ENCODE assay signal across 10 cellular contexts in the genomic region with DNA sequence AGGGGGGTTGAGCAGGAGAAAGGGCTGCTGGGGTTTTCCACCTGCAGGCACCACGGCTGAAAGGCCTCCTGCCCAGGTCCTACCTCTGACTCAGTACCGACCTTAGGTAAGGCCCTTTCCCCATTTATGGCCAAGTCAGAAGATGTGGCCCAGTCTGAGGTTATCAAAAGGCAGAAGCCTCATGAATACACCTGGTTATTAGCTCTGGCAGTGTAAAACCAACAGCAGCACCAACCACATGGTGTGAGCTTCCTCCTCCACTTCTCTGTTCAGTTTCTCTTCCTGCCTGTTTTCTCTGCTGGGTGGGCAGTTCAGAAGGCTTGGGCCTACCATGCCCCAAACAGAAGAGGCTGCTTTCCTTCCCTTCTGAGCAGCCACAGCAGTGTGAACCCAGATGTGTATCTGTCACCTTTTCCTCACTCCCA.
DNase-seq lines count a peak whose midpoint lies in the region; ATAC-seq and TF ChIP-seq lines count a peak whose summit lies in the region.
"Had no signal": no experiment of that assay in that cellular context is flagged by ENCODE, and none has a peak within 500 bp of the region (broad histone marks: within the 10 kb centered on the region; RNA-seq: fewer than 3 reads in every experiment).

No MANE protein-coding gene starts in this region.

- DNase-seq in naive B cell (peak; percentile 68), NCI-H2107 (lab: John Stamatoyannopoulos, UW) (no peak), LoVo (ENCODE audit: low spot score) (no peak)
- no peak for DNase-seq in stimulated activated CD4-positive, alpha-beta T cell treated with anti-CD3 and anti-CD28 coated beads, Interleukin-4, amount 100 ng/mL, for 4 hours
- DNase-seq: activated T-cell treated with anti-CD3 and anti-CD28 coated beads, Interleukin-2, amount 50 U/mL, for 48 hours; NCI-H82 had no signal

- H3K36me3 Mint-ChIP-seq in naive B cell, result no peaks in the 10 kb centered on the region

- ATAC-seq in GM18873 (IDR thresholded peaks at IDR 0.05; ENCODE audit: low FRiP score, unreplicated experiment) (peak; percentile 69), GM21786 (IDR thresholded peaks at IDR 0.05; ENCODE audit: unreplicated experiment) (peak; percentile 65), HG03571 (IDR thresholded peaks at IDR 0.05; ENCODE audit: unreplicated experiment) (peak; percentile 70), naive B cell (ENCODE audit: low read depth in 2 of 2) (peak; percentile 92 to 95), SK-N-SH treated with all-trans-retinoic acid at 6 μM for 48 hours (no peak)

- peak overlapping the region; percentile 75 to 98 (median 93) for H3K27ac Mint-ChIP-seq in naive B cell

- no peaks in the 10 kb centered on the region for H3K27me3 Mint-ChIP-seq in naive B cell

- peak overlapping the region in 5 of 8 donors; percentile 44 to 81 (median 70) for H3K4me3 Mint-ChIP-seq in naive B cell

- no peaks in the 10 kb centered on the region for H3K9me3 Mint-ChIP-seq in naive B cell

- peaks cover 59 to 69% (median 62%) of the 10 kb centered on the region in 3 donors for H3K4me1 Mint-ChIP-seq in naive B cell

TF ChIP-seq in SK-N-SH treated with all-trans-retinoic acid at 6 μM for 48 hours, 23 proteins besides CTCF, POLR2A, EP300 and RAD21:
- TF ChIP-seq RARB (CRISPR knock-in tag; IDR thresholded peaks at IDR 0.05) (no peak), BACH2 (CRISPR knock-in tag; IDR thresholded peaks at IDR 0.05; ENCODE audit: borderline replicate concordance) (no peak), ZNF8 (CRISPR knock-in tag; IDR thresholded peaks at IDR 0.05) (no peak), ZFP3 (CRISPR knock-in tag; IDR thresholded peaks at IDR 0.05) (no peak), GLIS3 (CRISPR knock-in tag; IDR thresholded peaks at IDR 0.05) (no peak), ESRRG (CRISPR knock-in tag; IDR thresholded peaks at IDR 0.05) (no peak), TOX (CRISPR knock-in tag; IDR thresholded peaks at IDR 0.05; ENCODE audit: borderline replicate concordance) (no peak), ZNF70 (CRISPR knock-in tag; IDR thresholded peaks at IDR 0.05) (no peak), ZNF565 (CRISPR knock-in tag; conservative IDR thresholded peaks at IDR 0.05; ENCODE audit: low read depth) (no peak), OSR1 (CRISPR knock-in tag; IDR thresholded peaks at IDR 0.05) (no peak), ZC3H10 (CRISPR knock-in tag; IDR thresholded peaks at IDR 0.05) (no peak), ARNTL (CRISPR knock-in tag; IDR thresholded peaks at IDR 0.05; ENCODE audit: borderline replicate concordance, low read depth) (no peak), SNAI2 (CRISPR knock-in tag; IDR thresholded peaks at IDR 0.05) (no peak), ISL1 (CRISPR knock-in tag; IDR thresholded peaks at IDR 0.05) (no peak)
- TF ChIP-seq, protein P1, sequence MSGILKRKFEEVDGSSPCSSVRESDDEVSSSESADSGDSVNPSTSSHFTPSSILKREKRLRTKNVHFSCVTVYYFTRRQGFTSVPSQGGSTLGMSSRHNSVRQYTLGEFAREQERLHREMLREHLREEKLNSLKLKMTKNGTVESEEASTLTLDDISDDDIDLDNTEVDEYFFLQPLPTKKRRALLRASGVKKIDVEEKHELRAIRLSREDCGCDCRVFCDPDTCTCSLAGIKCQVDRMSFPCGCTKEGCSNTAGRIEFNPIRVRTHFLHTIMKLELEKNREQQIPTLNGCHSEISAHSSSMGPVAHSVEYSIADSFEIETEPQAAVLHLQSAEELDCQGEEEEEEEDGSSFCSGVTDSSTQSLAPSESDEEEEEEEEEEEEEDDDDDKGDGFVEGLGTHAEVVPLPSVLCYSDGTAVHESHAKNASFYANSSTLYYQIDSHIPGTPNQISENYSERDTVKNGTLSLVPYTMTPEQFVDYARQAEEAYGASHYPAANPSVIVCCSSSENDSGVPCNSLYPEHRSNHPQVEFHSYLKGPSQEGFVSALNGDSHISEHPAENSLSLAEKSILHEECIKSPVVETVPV (CRISPR knock-in tag; IDR thresholded peaks at IDR 0.05), result no peak
- TF ChIP-seq, protein P2, sequence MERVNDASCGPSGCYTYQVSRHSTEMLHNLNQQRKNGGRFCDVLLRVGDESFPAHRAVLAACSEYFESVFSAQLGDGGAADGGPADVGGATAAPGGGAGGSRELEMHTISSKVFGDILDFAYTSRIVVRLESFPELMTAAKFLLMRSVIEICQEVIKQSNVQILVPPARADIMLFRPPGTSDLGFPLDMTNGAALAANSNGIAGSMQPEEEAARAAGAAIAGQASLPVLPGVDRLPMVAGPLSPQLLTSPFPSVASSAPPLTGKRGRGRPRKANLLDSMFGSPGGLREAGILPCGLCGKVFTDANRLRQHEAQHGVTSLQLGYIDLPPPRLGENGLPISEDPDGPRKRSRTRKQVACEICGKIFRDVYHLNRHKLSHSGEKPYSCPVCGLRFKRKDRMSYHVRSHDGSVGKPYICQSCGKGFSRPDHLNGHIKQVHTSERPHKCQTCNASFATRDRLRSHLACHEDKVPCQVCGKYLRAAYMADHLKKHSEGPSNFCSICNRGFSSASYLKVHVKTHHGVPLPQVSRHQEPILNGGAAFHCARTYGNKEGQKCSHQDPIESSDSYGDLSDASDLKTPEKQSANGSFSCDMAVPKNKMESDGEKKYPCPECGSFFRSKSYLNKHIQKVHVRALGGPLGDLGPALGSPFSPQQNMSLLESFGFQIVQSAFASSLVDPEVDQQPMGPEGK (CRISPR knock-in tag; IDR thresholded peaks at IDR 0.05; ENCODE audit: borderline replicate concordance), result no peak
